17 cellular contexts compared by ENCODE assay signal in genomic region chr2:5497874-5498273, GRCh38.
A peak's percentile ranks its signal among the peaks of the same experiment; 100 is the strongest.
DNase-seq lines count a peak whose midpoint lies in the region; TF ChIP-seq lines count a peak whose summit lies in the region.
"Had no signal": no experiment of that assay in that cellular context is flagged by ENCODE, and none has a peak within 500 bp of the region (broad histone marks: within the 10 kb centered on the region; RNA-seq: fewer than 3 reads in every experiment).

No MANE protein-coding gene starts in this region.

- peaks cover 13% of the 10 kb centered on the region for H3K27me3 ChIP-seq in endodermal cell (ENCODE audit: control insufficient read depth, insufficient read depth, low read length, poor library complexity, severe bottlenecking)
- H3K27me3 ChIP-seq in neuronal stem cell (ENCODE audit: control insufficient read depth in 3 of 3, insufficient read depth in 3 of 3, low read depth in 1 of 3, low read length in 3 of 3) = no peaks in the 10 kb centered on the region
- H3K27me3 ChIP-seq: BE2C, BLaER1 had no signal

- H3K27ac ChIP-seq in endodermal cell (ENCODE audit: low read depth, low read length) (no peak overlapping the region), neuronal stem cell (replicated peaks; ENCODE audit: low read length) (no peak overlapping the region)
- H3K27ac ChIP-seq: BLaER1 had no signal

- H3K4me1 ChIP-seq in endodermal cell (ENCODE audit: control insufficient read depth, insufficient read depth, low read length) (peaks cover 17% of the 10 kb centered on the region), neuronal stem cell (ENCODE audit: control insufficient read depth in 2 of 2, insufficient read depth in 1 of 2, low read depth in 1 of 2, low read length in 2 of 2) (peaks cover 0 to 5% of the 10 kb centered on the region in 2 donors)
- H3K4me1 ChIP-seq: BE2C, BLaER1 had no signal

- H3K9me3 Mint-ChIP-seq in endodermal cell = peaks cover 4% of the 10 kb centered on the region
- H3K9me3 Mint-ChIP-seq in activated naive CD4-positive, alpha-beta T cell treated with anti-CD3 and anti-CD28 coated beads, Interleukin-2, amount 10 ng/mL, durations not matched to agents 7 days and 5 days = peaks cover 3% of the 10 kb centered on the region

- no peak overlapping the region for H3K4me2 ChIP-seq in neuronal stem cell (ENCODE audit: insufficient read depth, low read length, poor library complexity, severe bottlenecking)
- H3K4me2 ChIP-seq: BLaER1 had no signal

- H2BK12ac ChIP-seq in neuronal stem cell (ENCODE audit: low read length) = no peak overlapping the region

- WGBS in endodermal cell (ENCODE audit: insufficient coverage in 1 of 2, insufficient read length in 1 of 2), 2 experiments = 81 to 82% methylated on average over 4 to 10 of the region's 10 CpGs
- no CpG with 5 or more reads among the region's 10 CpGs for WGBS in neuronal stem cell (ENCODE audit: extremely low coverage in 2 of 2, insufficient read length in 2 of 2, insufficient replicate concordance in 1 of 2), 2 donors

- H3K23ac ChIP-seq in neuronal stem cell (ENCODE audit: low read depth, low read length, poor library complexity) = no peak overlapping the region

- H2AFZ ChIP-seq in neuronal stem cell (ENCODE audit: low read length) = no peak overlapping the region

- no peak overlapping the region for H2AK5ac ChIP-seq in neuronal stem cell (ENCODE audit: low read depth, low read length)

- H4K91ac ChIP-seq in neuronal stem cell (ENCODE audit: low read depth, low read length, poor library complexity) = no peak overlapping the region

- H3K27ac Mint-ChIP-seq in endodermal cell = no peak overlapping the region
- no peak overlapping the region for H3K27ac Mint-ChIP-seq in activated naive CD4-positive, alpha-beta T cell treated with anti-CD3 and anti-CD28 coated beads, Interleukin-2, amount 10 ng/mL, durations not matched to agents 7 days and 5 days
- H3K27ac Mint-ChIP-seq: CD14-positive monocyte; CD4-positive, alpha-beta memory T cell; CD4-positive, CD25-positive, alpha-beta regulatory T cell; CD8-positive, alpha-beta memory T cell had no signal

- no peak overlapping the region for H3K4ac ChIP-seq in neuronal stem cell (ENCODE audit: low read length)

- TF ChIP-seq CTCF in endodermal cell (conservative IDR thresholded peaks at IDR 0.05) = no peak
- no peak for TF ChIP-seq CTCF in GM13977 (IDR thresholded peaks at IDR 0.05; ENCODE audit: extremely low read depth, insufficient read depth, missing control alignments)

- no peak overlapping the region for H2BK120ac ChIP-seq in neuronal stem cell (ENCODE audit: low read depth, low read length)

- H4K8ac ChIP-seq in neuronal stem cell (ENCODE audit: low read depth, low read length) = no peak overlapping the region

- no peaks in the 10 kb centered on the region for H3K36me3 ChIP-seq in endodermal cell (ENCODE audit: control insufficient read depth, insufficient read depth, low read length)
- no peaks in the 10 kb centered on the region for H3K36me3 ChIP-seq in neuronal stem cell (replicated peaks in 1 of 2; ENCODE audit: control insufficient read depth in 2 of 2, insufficient read depth in 2 of 2, low read length in 2 of 2)
- H3K36me3 ChIP-seq: BE2C, BLaER1 had no signal

- H3K14ac ChIP-seq in neuronal stem cell (ENCODE audit: low read length) = no peak overlapping the region

- in situ Hi-C loops in GM13977 (cut with MboI; ENCODE audit: low pct_unique_long_range_greater_than_20kb, low sequenced_read_pairs, unreplicated experiment) = no loop called here

- H3K27me3 Mint-ChIP-seq in endodermal cell (ENCODE audit: insufficient read depth) = peaks cover 71% of the 10 kb centered on the region
- no peaks in the 10 kb centered on the region for H3K27me3 Mint-ChIP-seq in activated naive CD4-positive, alpha-beta T cell treated with anti-CD3 and anti-CD28 coated beads, Interleukin-2, amount 10 ng/mL, durations not matched to agents 7 days and 5 days
- H3K27me3 Mint-ChIP-seq: CD4-positive, alpha-beta memory T cell; CD4-positive, CD25-positive, alpha-beta regulatory T cell had no signal

- peak; percentile 55 for DNase-seq in endodermal cell
- DNase-seq in neuronal stem cell (ENCODE audit: low spot score) = no peak
- DNase-seq in NCI-H187 (lab: John Stamatoyannopoulos, UW) = no peak
- no peak for DNase-seq in activated naive CD4-positive, alpha-beta T cell treated with anti-CD3 and anti-CD28 coated beads, Interleukin-2, amount 10 ng/mL, durations not matched to agents 7 days and 5 days
- DNase-seq in GM13977 (ENCODE audit: low spot score) = no peak
- DNase-seq: 8988T; ACHN; BE2C; C1 segment of cervical spinal cord; CD4-positive, alpha-beta memory T cell; CD4-positive, CD25-positive, alpha-beta regulatory T cell; CD8-positive, alpha-beta memory T cell; COR-L47; DMS79 treated with DMSO at 0.1 percent for 48 hours; GF-D8 had no signal

- H3K4me1 Mint-ChIP-seq in endodermal cell = peaks cover 31% of the 10 kb centered on the region
- H3K4me1 Mint-ChIP-seq in activated naive CD4-positive, alpha-beta T cell treated with anti-CD3 and anti-CD28 coated beads, Interleukin-2, amount 10 ng/mL, durations not matched to agents 7 days and 5 days = no peaks in the 10 kb centered on the region
- H3K4me1 Mint-ChIP-seq: CD14-positive monocyte; CD4-positive, alpha-beta memory T cell; CD8-positive, alpha-beta memory T cell had no signal

- H3K9me3 ChIP-seq in endodermal cell (ENCODE audit: control insufficient read depth, low read length) (no peaks in the 10 kb centered on the region), neuronal stem cell (replicated peaks in 1 of 2; ENCODE audit: control insufficient read depth in 2 of 2, insufficient read depth in 1 of 2, low read depth in 1 of 2, low read length in 2 of 2) (no peaks in the 10 kb centered on the region)
- H3K9me3 ChIP-seq: BE2C, BLaER1 had no signal

- no peak overlapping the region for H3K4me3 Mint-ChIP-seq in endodermal cell
- no peak overlapping the region for H3K4me3 Mint-ChIP-seq in activated naive CD4-positive, alpha-beta T cell treated with anti-CD3 and anti-CD28 coated beads, Interleukin-2, amount 10 ng/mL, durations not matched to agents 7 days and 5 days
- H3K4me3 Mint-ChIP-seq: CD14-positive monocyte; CD4-positive, alpha-beta memory T cell; CD4-positive, CD25-positive, alpha-beta regulatory T cell; CD8-positive, alpha-beta memory T cell had no signal

- H3K9ac ChIP-seq in endodermal cell (ENCODE audit: extremely low read depth, low read length, poor library complexity, severe bottlenecking) (no peak overlapping the region), neuronal stem cell (ENCODE audit: low read depth, low read length, poor library complexity) (no peak overlapping the region)
- H3K9ac ChIP-seq: BLaER1 had no signal

- H2BK5ac ChIP-seq in neuronal stem cell (ENCODE audit: low read length) = no peak overlapping the region

- no peak overlapping the region for H2BK15ac ChIP-seq in neuronal stem cell (ENCODE audit: low read length)

- H3K79me1 ChIP-seq in neuronal stem cell (ENCODE audit: low read depth, low read length) = no peaks in the 10 kb centered on the region

- CTCF ChIA-PET in activated naive CD4-positive, alpha-beta T cell treated with anti-CD3 and anti-CD28 coated beads, Interleukin-2, amount 10 ng/mL, durations not matched to agents 7 days and 5 days (lab: Charles Lee) = no interaction called here

- peak overlapping the region; percentile 35 for H3K18ac ChIP-seq in neuronal stem cell (ENCODE audit: low read length)

- H3K4me3 ChIP-seq in endodermal cell (ENCODE audit: low read length) (no peak overlapping the region), neuronal stem cell (ENCODE audit: low read length in 2 of 2) (no peak overlapping the region)
- H3K4me3 ChIP-seq: BLaER1 had no signal

- H3K36me3 Mint-ChIP-seq in endodermal cell (ENCODE audit: low read depth) = no peaks in the 10 kb centered on the region
- H3K36me3 Mint-ChIP-seq in activated naive CD4-positive, alpha-beta T cell treated with anti-CD3 and anti-CD28 coated beads, Interleukin-2, amount 10 ng/mL, durations not matched to agents 7 days and 5 days = no peaks in the 10 kb centered on the region
- H3K36me3 Mint-ChIP-seq: CD14-positive monocyte; CD4-positive, alpha-beta memory T cell; CD4-positive, CD25-positive, alpha-beta regulatory T cell; CD8-positive, alpha-beta memory T cell had no signal
